Comparison of ENCODE assay signal across 18 cellular contexts in genomic region chr9:123407537-123407828, GRCh38. TPM values are rescaled to one million over a fixed set of nuclear protein-coding genes. Genes with fewer than 3 reads are reported as not detected.
"Had no signal": no experiment of that assay in that cellular context is flagged by ENCODE, and none has a peak within 500 bp of the region (broad histone marks: within the 10 kb centered on the region; RNA-seq: fewer than 3 reads in every experiment).

No MANE protein-coding gene starts in this region.

- DNase-seq: activated CD4-positive, alpha-beta T cell treated with anti-CD3 and anti-CD28 coated beads, Interleukin-2, amount 50 U/mL, for 4 hours; activated naive CD4-positive, alpha-beta T cell treated with Interleukin-2 at 50 U/mL for 16 hours; activated T-cell treated with anti-CD3 and anti-CD28 coated beads for 4 hours; erythroblast; gastrocnemius medialis; islet precursor cell; naive thymus-derived CD8-positive, alpha-beta T cell; stimulated activated naive CD8-positive, alpha-beta T cell treated with anti-CD3 and anti-CD28 coated beads, Interleukin-15, amount 100 ng/mL, for 72 hours; SW 1271; upper lobe of left lung had no signal

- H3K4me1 ChIP-seq: gastrocnemius medialis, left lung, upper lobe of left lung had no signal

- H3K9me3 ChIP-seq: gastrocnemius medialis, left lung, spleen, upper lobe of left lung had no signal

- ATAC-seq: activated CD4-positive, CD25-positive, alpha-beta regulatory T cell treated with anti-CD3 and anti-CD28 coated beads, Interleukin-2, amount 50 U/mL, for 24 hours; gastrocnemius medialis; left lung; naive thymus-derived CD8-positive, alpha-beta T cell; sciatic nerve; stimulated activated naive CD8-positive, alpha-beta T cell treated with anti-CD3 and anti-CD28 coated beads, Interleukin-15, amount 100 ng/mL, for 72 hours had no signal

- H3K9me3 Mint-ChIP-seq: naive thymus-derived CD8-positive, alpha-beta T cell; stimulated activated naive CD8-positive, alpha-beta T cell treated with anti-CD3 and anti-CD28 coated beads, Interleukin-15, amount 100 ng/mL, for 72 hours had no signal

- H3K27me3 Mint-ChIP-seq: naive thymus-derived CD8-positive, alpha-beta T cell; stimulated activated naive CD8-positive, alpha-beta T cell treated with anti-CD3 and anti-CD28 coated beads, Interleukin-15, amount 100 ng/mL, for 72 hours had no signal

- H3K27ac Mint-ChIP-seq: stimulated activated naive CD8-positive, alpha-beta T cell treated with anti-CD3 and anti-CD28 coated beads, Interleukin-15, amount 100 ng/mL, for 72 hours had no signal

- H3K4me3 Mint-ChIP-seq: naive thymus-derived CD8-positive, alpha-beta T cell; stimulated activated naive CD8-positive, alpha-beta T cell treated with anti-CD3 and anti-CD28 coated beads, Interleukin-15, amount 100 ng/mL, for 72 hours had no signal

- H3K27ac ChIP-seq: gastrocnemius medialis, left lung, spleen, upper lobe of left lung had no signal

- H3K27me3 ChIP-seq: gastrocnemius medialis, left lung, spleen, upper lobe of left lung had no signal

- H3K4me3 ChIP-seq: gastrocnemius medialis, left lung, spleen, upper lobe of left lung had no signal

- H3K36me3 ChIP-seq: gastrocnemius medialis, upper lobe of left lung had no signal

RNA-seq across cellular contexts. Expression of gene CRB2, which starts 51.5 kb away (rescaled TPM):
- total RNA-seq: bronchial epithelial cell, dermis microvascular lymphatic vessel endothelial cell, gastrocnemius medialis, osteocyte, pulmonary artery endothelial cell had no signal
